In genomic region chr16:57778658-57779057, GRCh38 we compare ENCODE assay signal across 29 cellular contexts.
"Had no signal": no experiment of that assay in that cellular context is flagged by ENCODE, and none has a peak within 500 bp of the region (broad histone marks: within the 10 kb centered on the region; RNA-seq: fewer than 3 reads in every experiment).

No MANE protein-coding gene starts in this region.

- ATAC-seq: activated CD4-positive, CD25-positive, alpha-beta regulatory T cell treated with anti-CD3 and anti-CD28 coated beads, Interleukin-2, amount 50 U/mL, for 24 hours; activated CD8-positive, alpha-beta T cell treated with anti-CD3 and anti-CD28 coated beads for 36 hours; activated T-helper 17 cell treated with anti-CD3 and anti-CD28 coated beads, Interleukin-2, amount 50 U/mL, for 72 hours; esophagus mucosa had no signal

- FAIRE-seq: astrocyte, bronchial epithelial cell, colon, endometrium, endothelial cell of umbilical vein, frontal cortex had no signal

- H3K36me3 ChIP-seq: WERI-Rb-1 had no signal

- H3K27me3 ChIP-seq: brain microvascular endothelial cell had no signal

- DNase-seq: activated B cell treated with CpG ODN at 0.5 μM for 24 hours; activated CD4-positive, alpha-beta T cell treated with anti-CD3 and anti-CD28 coated beads for 48 hours; activated CD4-positive, alpha-beta T cell treated with anti-CD3 and anti-CD28 coated beads, Interleukin-2, amount 50 U/mL, for 1 hour; activated CD4-positive, alpha-beta T cell treated with anti-CD3 and anti-CD28 coated beads, Interleukin-2, amount 50 U/mL, for 48 hours; activated CD8-positive, alpha-beta memory T cell treated with anti-CD3 and anti-CD28 coated beads for 24 hours; activated CD8-positive, alpha-beta T cell treated with anti-CD3 and anti-CD28 coated beads for 36 hours; activated effector memory CD4-positive, alpha-beta T cell treated with Interleukin-2 at 50 U/mL for 16 hours; activated gamma-delta T cell treated with Interleukin-2 at 50 U/mL for 16 hours; activated naive CD4-positive, alpha-beta T cell treated with anti-CD3 and anti-CD28 coated beads, Interleukin-2, amount 50 U/mL, for 16 hours; activated naive CD4-positive, alpha-beta T cell treated with Interleukin-2 at 50 U/mL for 16 hours; activated T-cell treated with anti-CD3 and anti-CD28 coated beads, Interleukin-2, amount 50 U/mL, for 4 hours; amniotic stem cell; anterior cingulate cortex; brain microvascular endothelial cell; effector CD8-positive, alpha-beta T cell; foreskin fibroblast; head of caudate nucleus; hippocampal formation; T1000; WERI-Rb-1 had no signal

- H3K27ac ChIP-seq: brain microvascular endothelial cell, WERI-Rb-1 had no signal
